ENCODE assay signal across 13 cellular contexts in genomic region chr3:63951492-63951891, GRCh38. TPM values are rescaled to one million over a fixed set of nuclear protein-coding genes. Genes with fewer than 3 reads are reported as not detected.
DNase-seq lines count a peak whose midpoint lies in the region; ATAC-seq and TF ChIP-seq lines count a peak whose summit lies in the region.
"Had no signal": no experiment of that assay in that cellular context is flagged by ENCODE, and none has a peak within 500 bp of the region (broad histone marks: within the 10 kb centered on the region; RNA-seq: fewer than 3 reads in every experiment).

No MANE protein-coding gene starts in this region.

- no peak for TF ChIP-seq EP300 in suprapubic skin (IDR thresholded peaks at IDR 0.05)

- DNase-seq in foreskin keratinocyte = no peak
- DNase-seq in suprapubic skin (ENCODE audit: low spot score in 2 of 2) = no peak
- DNase-seq in WERI-Rb-1 = no peak
- no peak for DNase-seq in NCI-H748 treated with DMSO at 0.1 percent for 48 hours (lab: John Stamatoyannopoulos, UW)
- DNase-seq in GM13977 (ENCODE audit: low spot score) = no peak
- DNase-seq: Calu3, NCI-H446 had no signal

- ATAC-seq in GM18519 (IDR thresholded peaks at IDR 0.05; ENCODE audit: low FRiP score, unreplicated experiment) = peak; percentile 41
- peak; percentile 62 for ATAC-seq in GM21529 (IDR thresholded peaks at IDR 0.05; ENCODE audit: unreplicated experiment)
- no peak for ATAC-seq in foreskin keratinocyte

- TF ChIP-seq CTCF in foreskin keratinocyte (conservative IDR thresholded peaks at IDR 0.05) (no peak), suprapubic skin (IDR thresholded peaks at IDR 0.05) (no peak), WERI-Rb-1 (IDR thresholded peaks at IDR 0.05; ENCODE audit: low read depth, low read length) (no peak), GM13977 (IDR thresholded peaks at IDR 0.05; ENCODE audit: extremely low read depth, insufficient read depth, missing control alignments) (no peak)

- no peak overlapping the region for H3K9ac ChIP-seq in HUES6 (ENCODE audit: low read length)

- in situ Hi-C loops in GM13977 (cut with MboI; ENCODE audit: low pct_unique_long_range_greater_than_20kb, low sequenced_read_pairs, unreplicated experiment) = no loop called here

- H3K4me1 ChIP-seq in HUES6 (ENCODE audit: control insufficient read depth, insufficient read depth, low read length) (peaks cover 38% of the 10 kb centered on the region), foreskin keratinocyte (peaks cover 8% of the 10 kb centered on the region), suprapubic skin (peaks cover 22% of the 10 kb centered on the region)

- no peaks in the 10 kb centered on the region for H3K27me3 ChIP-seq in HUES6 (ENCODE audit: control insufficient read depth, insufficient read depth, low read length)
- H3K27me3 ChIP-seq in foreskin keratinocyte = no peaks in the 10 kb centered on the region
- H3K27me3 ChIP-seq in suprapubic skin = no peaks in the 10 kb centered on the region
- H3K27me3 ChIP-seq in WERI-Rb-1 (ENCODE audit: insufficient read depth, low read depth, severe bottlenecking) = no peaks in the 10 kb centered on the region

- no peak overlapping the region for H3K4me3 ChIP-seq in HUES6 (ENCODE audit: low read depth, low read length)
- no peak overlapping the region for H3K4me3 ChIP-seq in suprapubic skin
- H3K4me3 ChIP-seq in WERI-Rb-1 (ENCODE audit: low read depth, low read length) = no peak overlapping the region
- H3K4me3 ChIP-seq: prostate gland had no signal

- H3K9me3 ChIP-seq in HUES6 (ENCODE audit: control insufficient read depth, insufficient read depth, low read depth, low read length) = no peaks in the 10 kb centered on the region
- H3K9me3 ChIP-seq in suprapubic skin = no peaks in the 10 kb centered on the region
- H3K9me3 ChIP-seq in WERI-Rb-1 (ENCODE audit: severe bottlenecking) = no peaks in the 10 kb centered on the region
- H3K9me3 ChIP-seq: prostate gland had no signal

- WGBS in suprapubic skin = 47% methylated on average over 1 of the region's 1 CpG

- H3K27ac ChIP-seq in HUES6 (ENCODE audit: low read depth, low read length) (0 out of 2 replicates have a peak overlapping the region, but pooled peaks have one; percentile 11), foreskin keratinocyte (peak overlapping the region; percentile 23), suprapubic skin (no peak overlapping the region), WERI-Rb-1 (no peak overlapping the region)
- H3K27ac ChIP-seq: prostate gland had no signal

- TF ChIP-seq POLR2A in suprapubic skin (IDR thresholded peaks at IDR 0.05) = no peak

- H3K36me3 ChIP-seq in HUES6 (ENCODE audit: control insufficient read depth, insufficient read depth, low read length) = no peaks in the 10 kb centered on the region; the same call in 1 of the 2 replicates
- peaks cover 4% of the 10 kb centered on the region for H3K36me3 ChIP-seq in suprapubic skin
- peaks cover 5% of the 10 kb centered on the region for H3K36me3 ChIP-seq in WERI-Rb-1
- H3K36me3 ChIP-seq: prostate gland had no signal

RNA-seq across cellular contexts. Expression of gene SCAANT1, which starts 39.3 kb away (rescaled TPM):
- not detected in 2 replicates for total RNA-seq in foreskin keratinocyte
- 0.79 TPM in 1 of 2 replicates, not detected in the other for polyA plus RNA-seq in foreskin keratinocyte
- total RNA-seq in suprapubic skin = not detected
- total RNA-seq: Calu3, cardiac septum, prostate gland, urinary bladder had no signal
- polyA plus RNA-seq: urinary bladder had no signal

Comparison
In these comparisons a context has a peak if more than half of its experiments do, and no peak if none do; other contexts are left out.
1. H3K27ac ChIP-seq: peak in HUES6 (single experiment) and foreskin keratinocyte (single experiment); none in suprapubic skin (single experiment) and WERI-Rb-1 (single experiment).